In genomic region chr16:28526201-28527099, GRCh38 we compare ENCODE assay signal across 1 cellular context.
TF ChIP-seq lines count a peak whose summit lies in the region.

No MANE protein-coding gene starts in this region.

TF ChIP-seq in HepG2, 621 proteins besides CTCF, POLR2A, EP300 and RAD21 (continued from another document and continues in another):
- TF ChIP-seq ATF2 (CRISPR knock-in tag; IDR thresholded peaks at IDR 0.05), result peak; percentile 93
- no peak; the same call in 1 of the 2 replicates for TF ChIP-seq TP53 (CRISPR knock-in tag; conservative IDR thresholded peaks at IDR 0.05)
- TF ChIP-seq ZNF552 (CRISPR knock-in tag; IDR thresholded peaks at IDR 0.05; ENCODE audit: borderline replicate concordance), result no peak
- TF ChIP-seq, protein P1, sequence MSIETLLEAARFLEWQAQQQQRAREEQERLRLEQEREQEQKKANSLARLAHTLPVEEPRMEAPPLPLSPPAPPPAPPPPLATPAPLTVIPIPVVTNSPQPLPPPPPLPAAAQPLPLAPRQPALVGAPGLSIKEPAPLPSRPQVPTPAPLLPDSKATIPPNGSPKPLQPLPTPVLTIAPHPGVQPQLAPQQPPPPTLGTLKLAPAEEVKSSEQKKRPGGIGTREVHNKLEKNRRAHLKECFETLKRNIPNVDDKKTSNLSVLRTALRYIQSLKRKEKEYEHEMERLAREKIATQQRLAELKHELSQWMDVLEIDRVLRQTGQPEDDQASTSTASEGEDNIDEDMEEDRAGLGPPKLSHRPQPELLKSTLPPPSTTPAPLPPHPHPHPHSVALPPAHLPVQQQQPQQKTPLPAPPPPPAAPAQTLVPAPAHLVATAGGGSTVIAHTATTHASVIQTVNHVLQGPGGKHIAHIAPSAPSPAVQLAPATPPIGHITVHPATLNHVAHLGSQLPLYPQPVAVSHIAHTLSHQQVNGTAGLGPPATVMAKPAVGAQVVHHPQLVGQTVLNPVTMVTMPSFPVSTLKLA (IDR thresholded peaks at IDR 0.05), result peak; percentile 3; the same call in 1 of the 2 replicates
- TF ChIP-seq ZNF678 (CRISPR knock-in tag; IDR thresholded peaks at IDR 0.05), result no peak
- TF ChIP-seq SETDB1 (CRISPR knock-in tag; IDR thresholded peaks at IDR 0.05; ENCODE audit: borderline replicate concordance), result no peak
- TF ChIP-seq JUNB (CRISPR knock-in tag; IDR thresholded peaks at IDR 0.05; ENCODE audit: borderline replicate concordance), result peak; percentile 62; the same call in 1 of the 2 replicates
- TF ChIP-seq FOXA1 (IDR thresholded peaks at IDR 0.05), result no peak; the same call in 1 of the 2 replicates
- TF ChIP-seq FOXA1 (CRISPR knock-in tag; IDR thresholded peaks at IDR 0.05), result peak; percentile 76
- no peak for TF ChIP-seq NR3C1 (CRISPR knock-in tag; IDR thresholded peaks at IDR 0.05)
- TF ChIP-seq ARID3A (IDR thresholded peaks at IDR 0.05; ENCODE audit: low read depth, low read length), result peak; percentile 94
- no peak for TF ChIP-seq KAT7 (CRISPR knock-in tag; IDR thresholded peaks at IDR 0.05; ENCODE audit: borderline replicate concordance)
- TF ChIP-seq, protein P2, sequence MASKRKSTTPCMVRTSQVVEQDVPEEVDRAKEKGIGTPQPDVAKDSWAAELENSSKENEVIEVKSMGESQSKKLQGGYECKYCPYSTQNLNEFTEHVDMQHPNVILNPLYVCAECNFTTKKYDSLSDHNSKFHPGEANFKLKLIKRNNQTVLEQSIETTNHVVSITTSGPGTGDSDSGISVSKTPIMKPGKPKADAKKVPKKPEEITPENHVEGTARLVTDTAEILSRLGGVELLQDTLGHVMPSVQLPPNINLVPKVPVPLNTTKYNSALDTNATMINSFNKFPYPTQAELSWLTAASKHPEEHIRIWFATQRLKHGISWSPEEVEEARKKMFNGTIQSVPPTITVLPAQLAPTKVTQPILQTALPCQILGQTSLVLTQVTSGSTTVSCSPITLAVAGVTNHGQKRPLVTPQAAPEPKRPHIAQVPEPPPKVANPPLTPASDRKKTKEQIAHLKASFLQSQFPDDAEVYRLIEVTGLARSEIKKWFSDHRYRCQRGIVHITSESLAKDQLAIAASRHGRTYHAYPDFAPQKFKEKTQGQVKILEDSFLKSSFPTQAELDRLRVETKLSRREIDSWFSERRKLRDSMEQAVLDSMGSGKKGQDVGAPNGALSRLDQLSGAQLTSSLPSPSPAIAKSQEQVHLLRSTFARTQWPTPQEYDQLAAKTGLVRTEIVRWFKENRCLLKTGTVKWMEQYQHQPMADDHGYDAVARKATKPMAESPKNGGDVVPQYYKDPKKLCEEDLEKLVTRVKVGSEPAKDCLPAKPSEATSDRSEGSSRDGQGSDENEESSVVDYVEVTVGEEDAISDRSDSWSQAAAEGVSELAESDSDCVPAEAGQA (IDR thresholded peaks at IDR 0.05; ENCODE audit: low read depth), result no peak
- TF ChIP-seq, protein P2 (CRISPR knock-in tag; IDR thresholded peaks at IDR 0.05; ENCODE audit: borderline replicate concordance), result no peak
- TF ChIP-seq EEA1 (CRISPR knock-in tag; IDR thresholded peaks at IDR 0.05; ENCODE audit: borderline replicate concordance), result no peak
- no peak for TF ChIP-seq ZBTB38 (CRISPR knock-in tag; IDR thresholded peaks at IDR 0.05)
- no peak for TF ChIP-seq FIP1L1 (IDR thresholded peaks at IDR 0.05; ENCODE audit: borderline replicate concordance, insufficient read depth, low read depth, low read length)
- no peak for TF ChIP-seq YY1 (IDR thresholded peaks at IDR 0.05; ENCODE audit: insufficient read depth, insufficient replicate concordance, low read depth, low read length)
- TF ChIP-seq ZNF740 (CRISPR knock-in tag; IDR thresholded peaks at IDR 0.05), result peak; percentile 93; the same call in 1 of the 2 replicates
- no peak for TF ChIP-seq ARNT (IDR thresholded peaks at IDR 0.05)
- TF ChIP-seq ZNF782 (CRISPR knock-in tag; IDR thresholded peaks at IDR 0.05; ENCODE audit: borderline replicate concordance), result no peak
- no peak for TF ChIP-seq CSRNP2 (CRISPR knock-in tag; conservative IDR thresholded peaks at IDR 0.05; ENCODE audit: low read depth)
- peak; percentile 82 for TF ChIP-seq ZNF644 (CRISPR knock-in tag; IDR thresholded peaks at IDR 0.05; ENCODE audit: low read depth)
- no peak for TF ChIP-seq MBNL3 (CRISPR knock-in tag; conservative IDR thresholded peaks at IDR 0.05)
- TF ChIP-seq ZNF34 (CRISPR knock-in tag; IDR thresholded peaks at IDR 0.05; ENCODE audit: borderline replicate concordance), result peak; percentile 82; the same call in 1 of the 2 replicates
- peak; percentile 96 for TF ChIP-seq ZNF614 (CRISPR knock-in tag; IDR thresholded peaks at IDR 0.05; ENCODE audit: borderline replicate concordance)
- TF ChIP-seq ZNF367 (CRISPR knock-in tag; IDR thresholded peaks at IDR 0.05; ENCODE audit: borderline replicate concordance), result no peak
- TF ChIP-seq CHCHD3 (CRISPR knock-in tag; IDR thresholded peaks at IDR 0.05), result no peak
- peak; percentile 65; the same call in 1 of the 2 replicates for TF ChIP-seq YEATS2 (CRISPR knock-in tag; IDR thresholded peaks at IDR 0.05; ENCODE audit: borderline replicate concordance)
- peak; percentile 60 for TF ChIP-seq ZBTB43 (CRISPR knock-in tag; conservative IDR thresholded peaks at IDR 0.05)
- TF ChIP-seq CBX1 (IDR thresholded peaks at IDR 0.05; ENCODE audit: low read depth), result no peak
- TF ChIP-seq PRPF4 (IDR thresholded peaks at IDR 0.05; ENCODE audit: low read depth, low read length, poor library complexity, severe bottlenecking), result peak; percentile 31
- TF ChIP-seq MTA1 (CRISPR knock-in tag; IDR thresholded peaks at IDR 0.05; ENCODE audit: borderline replicate concordance), result peak; percentile 90
- no peak for TF ChIP-seq PCBP1 (IDR thresholded peaks at IDR 0.05; ENCODE audit: borderline replicate concordance, low read depth, low read length)
- TF ChIP-seq ATM (IDR thresholded peaks at IDR 0.05; ENCODE audit: borderline replicate concordance), result no peak
- TF ChIP-seq BORCS8-MEF2B (CRISPR knock-in tag; IDR thresholded peaks at IDR 0.05), result peak; percentile 68
- TF ChIP-seq ZFP90 (CRISPR knock-in tag; IDR thresholded peaks at IDR 0.05; ENCODE audit: borderline replicate concordance), result no peak; the same call in 1 of the 2 replicates
- TF ChIP-seq HES4 (CRISPR knock-in tag; IDR thresholded peaks at IDR 0.05; ENCODE audit: borderline replicate concordance), result no peak
- TF ChIP-seq ZNF282 (IDR thresholded peaks at IDR 0.05; ENCODE audit: partially characterized antibody), result no peak
- TF ChIP-seq ZNF234 (CRISPR knock-in tag; conservative IDR thresholded peaks at IDR 0.05), result no peak
- TF ChIP-seq ZSCAN12 (CRISPR knock-in tag; IDR thresholded peaks at IDR 0.05), result no peak
- peak; percentile 18; the same call in 1 of the 2 replicates for TF ChIP-seq MIER2 (CRISPR knock-in tag; IDR thresholded peaks at IDR 0.05)
- TF ChIP-seq STAT5B (CRISPR knock-in tag; IDR thresholded peaks at IDR 0.05), result no peak; the same call in 1 of the 2 replicates
- TF ChIP-seq ZBTB33 (CRISPR knock-in tag; IDR thresholded peaks at IDR 0.05), result no peak
- peak; percentile 41; the same call in 1 of the 2 replicates for TF ChIP-seq ZNF891 (CRISPR knock-in tag; IDR thresholded peaks at IDR 0.05)
- no peak for TF ChIP-seq SIN3B (IDR thresholded peaks at IDR 0.05; ENCODE audit: low read length)
- TF ChIP-seq, protein P3, sequence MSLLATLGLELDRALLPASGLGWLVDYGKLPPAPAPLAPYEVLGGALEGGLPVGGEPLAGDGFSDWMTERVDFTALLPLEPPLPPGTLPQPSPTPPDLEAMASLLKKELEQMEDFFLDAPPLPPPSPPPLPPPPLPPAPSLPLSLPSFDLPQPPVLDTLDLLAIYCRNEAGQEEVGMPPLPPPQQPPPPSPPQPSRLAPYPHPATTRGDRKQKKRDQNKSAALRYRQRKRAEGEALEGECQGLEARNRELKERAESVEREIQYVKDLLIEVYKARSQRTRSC (CRISPR knock-in tag; IDR thresholded peaks at IDR 0.05; ENCODE audit: low read depth), result no peak
